35 cellular contexts compared by ENCODE assay signal in genomic region chr5:164132358-164132757, GRCh38.
"Had no signal": no experiment of that assay in that cellular context is flagged by ENCODE, and none has a peak within 500 bp of the region (broad histone marks: within the 10 kb centered on the region; RNA-seq: fewer than 3 reads in every experiment).

No MANE protein-coding gene starts in this region.

- DNase-seq: Karpas-422, Kasumi-1, MG63, MM.1S, MV-4-11, NCI-H1048, NCI-H1092, NCI-H1092 treated with DMSO at 0.1 percent for 48 hours, NCI-H1105, NCI-H1105 treated with DMSO at 0.1 percent for 48 hours, NCI-H1417, NCI-H1417 treated with DMSO at 0.1 percent for 48 hours, NCI-H1436, NCI-H1436 treated with DMSO at 0.1 percent for 48 hours, NCI-H146, NCI-H1694, NCI-H1694 treated with DMSO at 0.1 percent for 48 hours, NCI-H187, NCI-H187 treated with DMSO at 0.1 percent for 48 hours, NCI-H1930, NCI-H2029, NCI-H2029 treated with DMSO at 0.1 percent for 48 hours, NCI-H2081, NCI-H2081 treated with DMSO at 0.1 percent for 48 hours, NCI-H2107, NCI-H2171, NCI-H2171 treated with DMSO at 0.1 percent for 48 hours, NCI-H2227 treated with DMSO at 0.1 percent for 48 hours, NCI-H226, NCI-H345, NCI-H446, NCI-H446 treated with DMSO at 0.1 percent for 48 hours, NCI-H510A, NCI-H510A treated with DMSO at 0.1 percent for 48 hours, NCI-H524 had no signal

- H3K27me3 ChIP-seq: MG63 had no signal

- H3K4me3 ChIP-seq: MG63 had no signal

- H3K36me3 ChIP-seq: MG63 had no signal
